ENCODE assay signal across 13 cellular contexts in the genomic region with DNA sequence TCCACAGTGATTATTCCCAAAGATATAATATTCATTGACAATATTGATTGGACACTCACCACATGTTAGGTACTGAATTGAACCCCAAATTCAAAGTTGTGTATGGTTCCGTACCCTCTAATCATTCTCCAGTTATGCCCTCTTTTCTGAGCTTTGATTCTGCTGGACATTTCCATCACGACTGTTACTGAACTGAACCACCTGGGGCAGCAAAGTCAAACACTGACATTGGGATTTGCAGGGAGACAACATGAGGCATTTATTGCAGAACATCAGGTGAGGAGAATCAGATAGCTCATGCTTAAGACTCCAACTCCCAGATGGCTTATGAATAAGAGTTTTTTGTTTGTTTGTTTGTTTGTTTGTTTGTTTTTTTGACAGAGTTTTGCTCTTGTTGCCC.
DNase-seq lines count a peak whose midpoint lies in the region; ATAC-seq and TF ChIP-seq lines count a peak whose summit lies in the region.
"Had no signal": no experiment of that assay in that cellular context is flagged by ENCODE, and none has a peak within 500 bp of the region (broad histone marks: within the 10 kb centered on the region; RNA-seq: fewer than 3 reads in every experiment).

No MANE protein-coding gene starts in this region.

- in situ Hi-C loops in SK-MEL-5 (cut with HindIII; ENCODE audit: low pct_unique_long_range_greater_than_20kb, low sequenced_read_pairs), result no loop called here

- DNase-seq in A673 (ENCODE audit: low spot score) (no peak), SK-MEL-5 (ENCODE audit: low read depth, low spot score) (peak; percentile 48), fibroblast of villous mesenchyme (ENCODE audit: low read depth) (no peak), T-helper 17 cell (no peak), H7 (no peak), mucosa of gallbladder (ENCODE audit: low spot score) (no peak)
- no peak for DNase-seq in CD4-positive, alpha-beta T cell
- DNase-seq: activated B cell treated with CpG ODN at 0.5 μM for 24 hours; activated naive CD8-positive, alpha-beta T cell treated with anti-CD3 and anti-CD28 coated beads, Interleukin-2, amount 10 ng/mL, durations not matched to agents 7 days and 5 days; CD4-positive, CD25-positive, alpha-beta regulatory T cell; nephron progenitor cell; SHP77 treated with DMSO at 0.1 percent for 48 hours had no signal

- no peaks in the 10 kb centered on the region for H3K27me3 ChIP-seq in A673 (replicated peaks; ENCODE audit: insufficient read depth, low read depth, low read length, poor library complexity)
- no peaks in the 10 kb centered on the region for H3K27me3 ChIP-seq in CD4-positive, alpha-beta T cell (ENCODE audit: control insufficient read depth, insufficient read depth, low read length)
- H3K27me3 ChIP-seq in H7 (ENCODE audit: control insufficient read depth, insufficient read depth, low read length), result no peaks in the 10 kb centered on the region

- H3K4me1 Mint-ChIP-seq in CD4-positive, alpha-beta T cell (ENCODE audit: low read depth), result no peaks in the 10 kb centered on the region
- peaks cover 2% of the 10 kb centered on the region for H3K4me1 Mint-ChIP-seq in T-helper 17 cell
- H3K4me1 Mint-ChIP-seq: activated B cell treated with CpG ODN at 0.5 μM for 24 hours; activated naive CD8-positive, alpha-beta T cell treated with anti-CD3 and anti-CD28 coated beads, Interleukin-2, amount 10 ng/mL, durations not matched to agents 7 days and 5 days had no signal

- no peak overlapping the region for H3K4me3 Mint-ChIP-seq in CD4-positive, alpha-beta T cell
- no peak overlapping the region for H3K4me3 Mint-ChIP-seq in T-helper 17 cell
- H3K4me3 Mint-ChIP-seq: activated B cell treated with CpG ODN at 0.5 μM for 24 hours; activated naive CD8-positive, alpha-beta T cell treated with anti-CD3 and anti-CD28 coated beads, Interleukin-2, amount 10 ng/mL, durations not matched to agents 7 days and 5 days; CD4-positive, CD25-positive, alpha-beta regulatory T cell; nephron progenitor cell had no signal

- H3K9me3 Mint-ChIP-seq in CD4-positive, alpha-beta T cell, result no peaks in the 10 kb centered on the region
- H3K9me3 Mint-ChIP-seq: activated B cell treated with CpG ODN at 0.5 μM for 24 hours, nephron progenitor cell had no signal

- H3K9me3 ChIP-seq in A673 (ENCODE audit: low read depth, low read length, poor library complexity, severe bottlenecking) (no peaks in the 10 kb centered on the region), T-helper 17 cell (ENCODE audit: control insufficient read depth, low read length, poor library complexity, severe bottlenecking) (no peaks in the 10 kb centered on the region)
- H3K9me3 ChIP-seq in CD4-positive, alpha-beta T cell (ENCODE audit: control insufficient read depth, low read length), result no peaks in the 10 kb centered on the region

- intact Hi-C loops in A673 (cut with micrococcal nuclease; ENCODE audit: unreplicated experiment), result no loop called here
- intact Hi-C loops in CD4-positive, alpha-beta T cell (cut with DNase I, micrococcal nuclease), result no loop called here

- CTCF ChIA-PET in A673 (lab: Charles Lee), result no interaction called here
- CTCF ChIA-PET in CD4-positive, alpha-beta T cell (lab: Charles Lee), result interaction anchor here (1.2 kb wide), 1 partner anchor 16 kb away, joined by 3 read pairs; no protein-coding TSS in a partner anchor

- H3K36me3 Mint-ChIP-seq in CD4-positive, alpha-beta T cell (ENCODE audit: low read depth), result no peaks in the 10 kb centered on the region
- peaks cover 6% of the 10 kb centered on the region for H3K36me3 Mint-ChIP-seq in T-helper 17 cell (ENCODE audit: low read depth)
- H3K36me3 Mint-ChIP-seq: activated naive CD8-positive, alpha-beta T cell treated with anti-CD3 and anti-CD28 coated beads, Interleukin-2, amount 10 ng/mL, durations not matched to agents 7 days and 5 days had no signal

- no peak overlapping the region for H3K27ac ChIP-seq in A673 (ENCODE audit: low read depth, low read length, poor library complexity, severe bottlenecking)
- H3K27ac ChIP-seq in CD4-positive, alpha-beta T cell (ENCODE audit: low read depth, low read length), result no peak overlapping the region

- H3K4me3 ChIP-seq in A673 (ENCODE audit: low read depth, low read length, poor library complexity, severe bottlenecking) (no peak overlapping the region), fibroblast of villous mesenchyme (ENCODE audit: low read depth, low read length) (no peak overlapping the region), H7 (ENCODE audit: insufficient read depth, low read depth, low read length) (no peak overlapping the region)

- no peak for ATAC-seq in CD4-positive, alpha-beta T cell (ENCODE audit: poor library complexity)
- ATAC-seq in T-helper 17 cell, result no peak

- no peaks in the 10 kb centered on the region for H3K36me3 ChIP-seq in A673 (ENCODE audit: insufficient read depth, low read length, poor library complexity, severe bottlenecking)
- no peaks in the 10 kb centered on the region for H3K36me3 ChIP-seq in H7 (replicated peaks; ENCODE audit: control insufficient read depth, insufficient read depth, low read length)

- BruUV-seq in A673 (replicated peaks; lab: Mats Ljungman, UMichigan), result no TSS peak

- TF ChIP-seq CTCF in A673 (conservative IDR thresholded peaks at IDR 0.05; ENCODE audit: low read depth, low read length), result 0 out of 2 replicates have a peak, but pooled peaks have one; percentile 14
- TF ChIP-seq CTCF in GM12873 (IDR thresholded peaks at IDR 0.05; ENCODE audit: insufficient read depth, low read depth, low read length, missing control alignments), result peak; percentile 5
- TF ChIP-seq CTCF in fibroblast of villous mesenchyme (IDR thresholded peaks at IDR 0.05; ENCODE audit: insufficient read depth, low read depth, low read length), result peak; percentile 28
- no peak for TF ChIP-seq CTCF in CD4-positive, alpha-beta T cell (IDR thresholded peaks at IDR 0.05)

- no peak overlapping the region for H3K27ac Mint-ChIP-seq in CD4-positive, alpha-beta T cell
- H3K27ac Mint-ChIP-seq in T-helper 17 cell, result no peak overlapping the region
- H3K27ac Mint-ChIP-seq: activated B cell treated with CpG ODN at 0.5 μM for 24 hours; activated naive CD8-positive, alpha-beta T cell treated with anti-CD3 and anti-CD28 coated beads, Interleukin-2, amount 10 ng/mL, durations not matched to agents 7 days and 5 days; CD4-positive, CD25-positive, alpha-beta regulatory T cell; nephron progenitor cell had no signal

- POLR2A ChIA-PET in A673 (lab: Charles Lee; ENCODE audit: low non-redundant PET), result no interaction called here
- POLR2A ChIA-PET in CD4-positive, alpha-beta T cell (lab: Charles Lee), result no interaction called here

- H3K27me3 Mint-ChIP-seq in CD4-positive, alpha-beta T cell, result no peaks in the 10 kb centered on the region
- H3K27me3 Mint-ChIP-seq in T-helper 17 cell, result no peaks in the 10 kb centered on the region
- H3K27me3 Mint-ChIP-seq: activated B cell treated with CpG ODN at 0.5 μM for 24 hours; CD4-positive, CD25-positive, alpha-beta regulatory T cell had no signal

- no peaks in the 10 kb centered on the region for H3K4me1 ChIP-seq in A673 (ENCODE audit: insufficient read depth, low read length, poor library complexity, severe bottlenecking)
